Comparison of ENCODE assay signal across 9 cellular contexts in the genomic region with DNA sequence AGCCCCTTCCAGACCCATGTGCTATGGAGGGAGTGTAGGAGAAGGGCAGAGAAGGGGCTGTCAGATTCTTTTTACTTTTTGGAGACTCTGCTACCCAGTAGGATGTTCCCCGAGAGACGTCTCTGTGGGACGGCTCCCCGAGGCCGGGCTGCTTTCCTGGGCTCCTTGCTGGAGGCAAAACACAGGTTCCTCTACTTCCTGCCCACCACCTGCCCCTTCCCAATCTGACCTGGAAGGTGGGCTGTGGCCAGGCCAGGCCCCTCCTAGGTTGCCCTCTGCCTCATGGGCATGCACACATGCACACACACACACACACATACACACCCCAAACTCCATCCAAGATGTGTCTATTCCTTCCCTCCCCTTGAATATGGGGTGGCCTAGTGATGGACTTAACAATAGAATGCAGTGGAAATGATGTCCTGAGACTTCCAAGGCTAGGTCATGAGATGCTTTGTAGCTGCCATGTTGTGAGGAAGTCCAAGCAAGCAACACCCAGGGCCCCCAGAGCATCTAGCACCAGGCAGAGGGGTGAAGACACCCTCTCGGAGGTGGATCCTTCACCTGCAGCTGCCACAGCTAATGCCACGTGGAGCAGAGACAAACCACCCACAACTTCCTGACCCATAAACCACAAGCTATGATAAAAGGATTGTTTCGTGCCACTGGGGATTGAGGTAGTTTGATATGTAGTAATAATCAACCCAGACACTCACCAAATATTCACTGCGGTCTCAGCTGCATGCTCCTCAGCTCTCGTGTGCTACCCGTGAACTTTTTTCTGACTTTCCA. TPM values are rescaled to one million over a fixed set of nuclear protein-coding genes. Genes with fewer than 3 reads are reported as not detected.
A peak's percentile ranks its signal among the peaks of the same experiment; 100 is the strongest.
DNase-seq lines count a peak whose midpoint lies in the region; ATAC-seq, FAIRE-seq and TF ChIP-seq lines count a peak whose summit lies in the region.
"Had no signal": no experiment of that assay in that cellular context is flagged by ENCODE, and none has a peak within 500 bp of the region (broad histone marks: within the 10 kb centered on the region; RNA-seq: fewer than 3 reads in every experiment).

No MANE protein-coding gene starts in this region.

- peak; percentile 60 for ATAC-seq in GM18870 (IDR thresholded peaks at IDR 0.05; ENCODE audit: unreplicated experiment)
- ATAC-seq in HG03108 (IDR thresholded peaks at IDR 0.05; ENCODE audit: unreplicated experiment), result peak; percentile 50
- no peak for ATAC-seq in thoracic aorta (ENCODE audit: insufficient number of reproducible peaks, low FRiP score, low read depth)

- TF ChIP-seq CTCF in kidney (IDR thresholded peaks at IDR 0.05; ENCODE audit: borderline replicate concordance, extremely low read depth, insufficient read depth), result no peak
- TF ChIP-seq CTCF in thoracic aorta (IDR thresholded peaks at IDR 0.05), result no peak
- TF ChIP-seq CTCF in GM13976 (IDR thresholded peaks at IDR 0.05; ENCODE audit: borderline replicate concordance, control extremely low read depth, extremely low read depth, insufficient read depth, missing control alignments), result no peak

- H3K9ac ChIP-seq in kidney (ENCODE audit: low read length in 2 of 2), result no peak overlapping the region

- H3K36me3 Mint-ChIP-seq in activated CD4-positive, alpha-beta T cell treated with anti-CD3 and anti-CD28 coated beads, Interleukin-2, amount 10 ng/mL, durations not matched to agents 24 days and 14 days (ENCODE audit: low read depth), result peaks cover 25% of the 10 kb centered on the region

- peaks cover 1% of the 10 kb centered on the region for H3K27me3 Mint-ChIP-seq in activated CD4-positive, alpha-beta T cell treated with anti-CD3 and anti-CD28 coated beads, Interleukin-2, amount 10 ng/mL, durations not matched to agents 24 days and 14 days

- H3K36me3 ChIP-seq in kidney (ENCODE audit: control insufficient read depth in 1 of 2, insufficient read depth in 2 of 2, low read length in 2 of 2), result no peaks in the 10 kb centered on the region
- H3K36me3 ChIP-seq in thoracic aorta, result no peaks in the 10 kb centered on the region

- no peaks in the 10 kb centered on the region for H3K9me3 ChIP-seq in kidney (ENCODE audit: control insufficient read depth in 1 of 2, low read length in 2 of 2)
- H3K9me3 ChIP-seq in thoracic aorta, result no peaks in the 10 kb centered on the region

- intact Hi-C loops in activated CD4-positive, alpha-beta T cell treated with anti-CD3 and anti-CD28 coated beads, Interleukin-2, amount 10 ng/mL, durations not matched to agents 24 days and 14 days (cut with micrococcal nuclease), result loop anchor here (1.0 to 10.0 kb wide), 4 partner anchors 39 to 1287 kb away; a partner anchor contains a TSS
- intact Hi-C loops in kidney (cut with DNase I), result no loop called here

- DNase-seq in activated CD4-positive, alpha-beta T cell treated with anti-CD3 and anti-CD28 coated beads, Interleukin-2, amount 10 ng/mL, durations not matched to agents 24 days and 14 days, result peak; percentile 94
- peak; percentile 47 for DNase-seq in kidney
- no peak for DNase-seq in thoracic aorta (ENCODE audit: low spot score)
- no peak for DNase-seq in NCI-H69 (lab: John Stamatoyannopoulos, UW)
- DNase-seq in GM13976 (ENCODE audit: low spot score), result no peak
- no peak for DNase-seq in NCI-H1105 (lab: John Stamatoyannopoulos, UW)

- no peak overlapping the region for H3K4me3 ChIP-seq in kidney (ENCODE audit: low read length in 2 of 2)
- H3K4me3 ChIP-seq in thoracic aorta, result no peak overlapping the region

- FAIRE-seq in kidney (lab: Jason Lieb, UNC), result no peak

- no peaks in the 10 kb centered on the region for H3K27me3 ChIP-seq in thoracic aorta (replicated peaks; ENCODE audit: insufficient read depth)

- H3K27ac ChIP-seq in kidney (ENCODE audit: low read depth in 2 of 2, low read length in 2 of 2) (no peak overlapping the region), thoracic aorta (peak overlapping the region; percentile 90 to 95)

- H3K4me1 ChIP-seq in kidney (ENCODE audit: control insufficient read depth in 1 of 2, insufficient read depth in 1 of 2, low read depth in 1 of 2, low read length in 2 of 2), result no peaks in the 10 kb centered on the region
- peaks cover 12 to 86% of the 10 kb centered on the region in 2 donors for H3K4me1 ChIP-seq in thoracic aorta (ENCODE audit: control insufficient read depth in 1 of 2, low read depth in 2 of 2)

- in situ Hi-C loops in GM13976 (cut with MboI; ENCODE audit: low sequenced_read_pairs, unreplicated experiment), result loop anchor here (25.0 kb wide), 1 partner anchor 1159 kb away; no protein-coding TSS in a partner anchor

- peak overlapping the region; percentile 81 for H3K4me3 Mint-ChIP-seq in activated CD4-positive, alpha-beta T cell treated with anti-CD3 and anti-CD28 coated beads, Interleukin-2, amount 10 ng/mL, durations not matched to agents 24 days and 14 days

- H3K9me3 Mint-ChIP-seq in activated CD4-positive, alpha-beta T cell treated with anti-CD3 and anti-CD28 coated beads, Interleukin-2, amount 10 ng/mL, durations not matched to agents 24 days and 14 days, result no peaks in the 10 kb centered on the region

- peaks cover 68% of the 10 kb centered on the region for H3K4me1 Mint-ChIP-seq in activated CD4-positive, alpha-beta T cell treated with anti-CD3 and anti-CD28 coated beads, Interleukin-2, amount 10 ng/mL, durations not matched to agents 24 days and 14 days

- peak overlapping the region; percentile 98 for H3K27ac Mint-ChIP-seq in activated CD4-positive, alpha-beta T cell treated with anti-CD3 and anti-CD28 coated beads, Interleukin-2, amount 10 ng/mL, durations not matched to agents 24 days and 14 days

RNA-seq across cellular contexts. Expression of a gene that starts 1.6 kb away (rescaled TPM):
- total RNA-seq in activated CD4-positive, alpha-beta T cell treated with anti-CD3 and anti-CD28 coated beads, Interleukin-2, amount 10 ng/mL, durations not matched to agents 24 days and 14 days, result 21.1 and 21.6 TPM in 2 replicates
- total RNA-seq in kidney (3.7 TPM), thoracic aorta (10 to 100 TPM; 47.2 to 48.3 TPM)
- polyA plus RNA-seq in kidney (ENCODE audit: insufficient read depth, low read depth, low replicate concordance), result 0.97 TPM

RNA-seq across cellular contexts. Expression of a gene that starts 19.1 kb away (rescaled TPM):
- not detected in 2 replicates for total RNA-seq in activated CD4-positive, alpha-beta T cell treated with anti-CD3 and anti-CD28 coated beads, Interleukin-2, amount 10 ng/mL, durations not matched to agents 24 days and 14 days
- total RNA-seq in kidney (not detected), thoracic aorta (not detected)
- not detected for polyA plus RNA-seq in kidney (ENCODE audit: insufficient read depth, low read depth, low replicate concordance)
- total RNA-seq: glomerular endothelial cell had no signal

RNA-seq across cellular contexts. Expression of a gene that starts 48.2 kb away (rescaled TPM):
- 1.3 and 1.7 TPM in 2 replicates for total RNA-seq in activated CD4-positive, alpha-beta T cell treated with anti-CD3 and anti-CD28 coated beads, Interleukin-2, amount 10 ng/mL, durations not matched to agents 24 days and 14 days
- total RNA-seq in kidney, result 1.1 TPM
- polyA plus RNA-seq in kidney (ENCODE audit: insufficient read depth, low read depth, low replicate concordance), result 1.6 TPM
- under 1 TPM; 0.14 to 0.71 TPM for total RNA-seq in thoracic aorta

RNA-seq across cellular contexts. Expression of a gene that starts 50.8 kb away (rescaled TPM):
- not detected in 2 replicates for total RNA-seq in activated CD4-positive, alpha-beta T cell treated with anti-CD3 and anti-CD28 coated beads, Interleukin-2, amount 10 ng/mL, durations not matched to agents 24 days and 14 days
- not detected for total RNA-seq in kidney
- not detected for polyA plus RNA-seq in kidney (ENCODE audit: insufficient read depth, low read depth, low replicate concordance)
- total RNA-seq in thoracic aorta, result not detected
- total RNA-seq: glomerular endothelial cell had no signal

Comparison
In these comparisons a context has a peak if more than half of its experiments do, and no peak if none do; other contexts are left out.
1. DNase-seq: peak in activated CD4-positive, alpha-beta T cell treated with anti-CD3 and anti-CD28 coated beads, Interleukin-2, amount 10 ng/mL, durations not matched to agents 24 days and 14 days (single experiment) and kidney (single experiment); none in thoracic aorta (single experiment), NCI-H69 (single experiment), GM13976 (single experiment) and NCI-H1105 (single experiment).
2. H3K27ac ChIP-seq: peak in thoracic aorta (2 of 2); none in kidney (0 of 2).